In the genomic region with DNA sequence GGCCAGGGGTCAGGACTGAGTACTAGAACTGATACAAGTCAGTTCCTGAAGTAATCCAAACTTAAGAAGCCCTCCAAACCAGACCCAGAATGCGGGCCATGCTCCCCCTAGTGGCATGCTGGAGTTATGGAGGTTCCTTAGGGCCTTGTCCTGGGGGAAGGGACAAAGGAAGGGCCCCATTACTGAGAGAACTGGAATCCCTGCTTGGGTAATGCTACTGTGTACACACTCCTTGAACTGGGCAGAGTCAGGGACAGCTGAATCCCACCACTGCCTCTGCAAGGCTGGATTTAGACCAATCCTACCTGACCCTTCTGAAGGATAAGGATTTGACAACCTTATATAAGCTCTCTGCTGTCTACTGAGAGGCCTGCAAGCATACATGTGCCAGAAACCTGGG, we compare ENCODE assay signal across 8 cellular contexts.
DNase-seq lines count a peak whose midpoint lies in the region; ATAC-seq and TF ChIP-seq lines count a peak whose summit lies in the region.

No MANE protein-coding gene starts in this region.

- no peak overlapping the region for H3K4me2 ChIP-seq in hepatocyte

- WGBS in hepatocyte (ENCODE audit: low lambda C conversion rate, missing lambda C conversion rate): 15% methylated on average over 1 of the region's 1 CpG

- H3K79me2 ChIP-seq in hepatocyte: peaks cover 28% of the 10 kb centered on the region

- in situ Hi-C loops in SK-MEL-5 (cut with HindIII; ENCODE audit: low pct_unique_long_range_greater_than_20kb, low sequenced_read_pairs): no loop called here

- H3K27ac ChIP-seq in hepatocyte: peak overlapping the region; percentile 68

- H3K36me3 ChIP-seq in hepatocyte (replicated peaks; ENCODE audit: insufficient read depth, low read depth): no peaks in the 10 kb centered on the region

- no peak overlapping the region for H3K4me3 ChIP-seq in hepatocyte

- TF ChIP-seq POLR2A in GM18505 (IDR thresholded peaks at IDR 0.05; ENCODE audit: borderline replicate concordance, extremely low read depth, insufficient read depth, insufficient read length): no peak

- no peaks in the 10 kb centered on the region for H3K27me3 ChIP-seq in hepatocyte

- H3K4me1 ChIP-seq in hepatocyte (ENCODE audit: insufficient read depth): peaks cover 34% of the 10 kb centered on the region

- no peaks in the 10 kb centered on the region for H4K20me1 ChIP-seq in hepatocyte (ENCODE audit: insufficient read depth, poor library complexity, severe bottlenecking)

- no peak overlapping the region for H2AFZ ChIP-seq in hepatocyte

- DNase-seq in COLO829 (ENCODE audit: low spot score) (peak; percentile 88), LoVo (ENCODE audit: low spot score) (peak; percentile 44), SK-MEL-5 (ENCODE audit: low read depth, low spot score) (peak; percentile 90), amygdala (lab: John Stamatoyannopoulos, UW) (peak in 36 of 56 donors; percentile 13 to 63 (median 39)), hepatocyte (ENCODE audit: low spot score) (peak; percentile 85), retina (peak; percentile 66)

- no peaks in the 10 kb centered on the region for H3K9me3 ChIP-seq in hepatocyte (ENCODE audit: low read depth)

- TF ChIP-seq CTCF in hepatocyte (IDR thresholded peaks at IDR 0.05; ENCODE audit: poor library complexity): peak; percentile 82

- H3K9me2 ChIP-seq in hepatocyte (replicated peaks; ENCODE audit: insufficient read depth): no peaks in the 10 kb centered on the region

- peak; percentile 79 for ATAC-seq in GM21526 (IDR thresholded peaks at IDR 0.05; ENCODE audit: low FRiP score, unreplicated experiment)
- ATAC-seq in GM18505 (IDR thresholded peaks at IDR 0.05; ENCODE audit: unreplicated experiment): no peak

Comparison
In these comparisons a context has a peak if more than half of its experiments do, and no peak if none do; other contexts are left out.
1. DNase-seq: peak in every context shown above with its lines; median percentile 90 in SK-MEL-5; 88 in COLO829; 85 in hepatocyte; 66 in retina; 44 in LoVo; 39 in amygdala.